28 cellular contexts compared by ENCODE assay signal in the genomic region with DNA sequence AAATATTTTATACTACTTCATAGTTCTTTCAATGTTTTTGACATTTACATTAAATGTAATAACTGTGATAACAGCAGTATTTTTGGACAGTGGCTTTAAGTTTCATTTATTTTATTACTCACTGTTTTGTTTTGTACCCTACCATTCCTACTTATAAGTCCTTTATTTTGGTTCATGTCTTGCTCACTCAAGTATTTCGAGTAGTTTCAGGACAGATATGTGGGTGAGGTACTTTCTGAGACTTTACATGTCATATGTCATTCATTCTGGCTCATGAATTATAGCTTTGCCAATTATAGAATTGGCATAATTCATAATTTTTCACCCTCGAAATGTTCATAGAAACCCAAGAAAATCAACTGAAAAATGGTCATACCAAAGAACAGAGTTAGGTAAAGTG. TPM values are rescaled to one million over a fixed set of nuclear protein-coding genes. Genes with fewer than 3 reads are reported as not detected.
A peak's percentile ranks its signal among the peaks of the same experiment; 100 is the strongest.
DNase-seq lines count a peak whose midpoint lies in the region; ATAC-seq and TF ChIP-seq lines count a peak whose summit lies in the region.
"Had no signal": no experiment of that assay in that cellular context is flagged by ENCODE, and none has a peak within 500 bp of the region (broad histone marks: within the 10 kb centered on the region; RNA-seq: fewer than 3 reads in every experiment).

No MANE protein-coding gene starts in this region.

- peaks cover 2% of the 10 kb centered on the region for H3K36me3 Mint-ChIP-seq in chondrocyte (ENCODE audit: low read depth)
- H3K36me3 Mint-ChIP-seq in natural killer cell = no peaks in the 10 kb centered on the region
- H3K36me3 Mint-ChIP-seq: mesothelial cell of epicardium had no signal

- H3K4me1 Mint-ChIP-seq in chondrocyte (ENCODE audit: low read depth) (peaks cover 23% of the 10 kb centered on the region), natural killer cell (peaks cover 39 to 48% of the 10 kb centered on the region in 2 donors)
- H3K4me1 Mint-ChIP-seq: endodermal cell, mesothelial cell of epicardium had no signal

- H3K4me1 ChIP-seq in effector memory CD4-positive, alpha-beta T cell (ENCODE audit: control insufficient read depth, insufficient read depth, low read length, poor library complexity, severe bottlenecking) = no peaks in the 10 kb centered on the region
- H3K4me1 ChIP-seq: parathyroid adenoma, right atrium auricular region had no signal

- TF ChIP-seq CTCF in GM12865 (IDR thresholded peaks at IDR 0.05; ENCODE audit: insufficient read depth, low read depth, low read length, missing control alignments) (no peak), chondrocyte (IDR thresholded peaks at IDR 0.05) (no peak), natural killer cell (IDR thresholded peaks at IDR 0.05) (no peak)

- H3K9me3 ChIP-seq in effector memory CD4-positive, alpha-beta T cell (ENCODE audit: control insufficient read depth, low read length) = no peaks in the 10 kb centered on the region

- no peak overlapping the region for H3K4me3 ChIP-seq in GM12865 (ENCODE audit: low read depth, low read length)
- H3K4me3 ChIP-seq in effector memory CD4-positive, alpha-beta T cell (ENCODE audit: insufficient read depth, low read depth, low read length, poor library complexity, severe bottlenecking) = no peak overlapping the region
- H3K4me3 ChIP-seq: BLaER1 treated with 17β-estradiol and CSF1 and Interleukin-3, amounts not matched to agents 10 nM and 100 nM; right atrium auricular region; upper lobe of left lung had no signal

- H3K4me3 Mint-ChIP-seq in chondrocyte (ENCODE audit: unreplicated experiment) = no peak overlapping the region
- no peak overlapping the region for H3K4me3 Mint-ChIP-seq in natural killer cell
- H3K4me3 Mint-ChIP-seq: activated CD4-positive, alpha-beta T cell treated with anti-CD3 and anti-CD28 coated beads, Interleukin-2, amount 10 ng/mL, durations not matched to agents 7 days and 5 days; activated CD8-positive, alpha-beta memory T cell treated with anti-CD3 and anti-CD28 coated beads, Interleukin-2, amount 10 ng/mL, durations not matched to agents 7 days and 5 days; endodermal cell; mesothelial cell of epicardium; natural killer cell treated with Interleukin-12 subunit alpha and Interleukin-12 subunit beta and Interleukin-15 and Interleukin-18, amount 100 ng/mL, for 72 hours had no signal

- no peaks in the 10 kb centered on the region for H3K27me3 ChIP-seq in effector memory CD4-positive, alpha-beta T cell (replicated peaks; ENCODE audit: control insufficient read depth, insufficient read depth, low read length, poor library complexity, severe bottlenecking)
- H3K27me3 ChIP-seq: BLaER1 treated with 17β-estradiol and CSF1 and Interleukin-3, amounts not matched to agents 10 nM and 100 nM; right atrium auricular region; upper lobe of left lung had no signal

- H3K27ac Mint-ChIP-seq in chondrocyte (ENCODE audit: unreplicated experiment) (peak overlapping the region; percentile 23), natural killer cell (no peak overlapping the region)
- H3K27ac Mint-ChIP-seq: activated CD4-positive, alpha-beta T cell treated with anti-CD3 and anti-CD28 coated beads, Interleukin-2, amount 10 ng/mL, durations not matched to agents 7 days and 5 days; activated CD8-positive, alpha-beta memory T cell treated with anti-CD3 and anti-CD28 coated beads, Interleukin-2, amount 10 ng/mL, durations not matched to agents 7 days and 5 days; endodermal cell; mesothelial cell of epicardium had no signal

- H3K36me3 ChIP-seq in effector memory CD4-positive, alpha-beta T cell (ENCODE audit: control insufficient read depth, insufficient read depth, low read length) = peaks cover 18% of the 10 kb centered on the region
- H3K36me3 ChIP-seq: right atrium auricular region, upper lobe of left lung had no signal

- H3K27me3 Mint-ChIP-seq in chondrocyte (ENCODE audit: low read depth) (no peaks in the 10 kb centered on the region), natural killer cell (ENCODE audit: low read depth in 2 of 2) (no peaks in the 10 kb centered on the region)
- H3K27me3 Mint-ChIP-seq: activated CD4-positive, alpha-beta T cell treated with anti-CD3 and anti-CD28 coated beads, Interleukin-2, amount 10 ng/mL, durations not matched to agents 7 days and 5 days; activated CD8-positive, alpha-beta memory T cell treated with anti-CD3 and anti-CD28 coated beads, Interleukin-2, amount 10 ng/mL, durations not matched to agents 7 days and 5 days; natural killer cell treated with Interleukin-12 subunit alpha and Interleukin-12 subunit beta and Interleukin-15 and Interleukin-18, amount 100 ng/mL, for 72 hours had no signal

- ATAC-seq in GM18511 (IDR thresholded peaks at IDR 0.05; ENCODE audit: unreplicated experiment) = peak; percentile 56
- peak; percentile 31 for ATAC-seq in HG02798 (IDR thresholded peaks at IDR 0.05; ENCODE audit: poor library complexity, unreplicated experiment)
- no peak for ATAC-seq in natural killer cell
- ATAC-seq in GM19328 (IDR thresholded peaks at IDR 0.05; ENCODE audit: unreplicated experiment) = no peak
- ATAC-seq: activated CD8-positive, alpha-beta memory T cell treated with anti-CD3 and anti-CD28 coated beads, Interleukin-2, amount 10 ng/mL, durations not matched to agents 7 days and 5 days; esophagus mucosa; natural killer cell treated with Interleukin-12 subunit alpha and Interleukin-12 subunit beta and Interleukin-15 and Interleukin-18, amount 100 ng/mL, for 72 hours; PC-3 had no signal

- H3K9me3 Mint-ChIP-seq in chondrocyte (ENCODE audit: low read depth) (peaks cover 14% of the 10 kb centered on the region), natural killer cell (no peaks in the 10 kb centered on the region)
- H3K9me3 Mint-ChIP-seq: natural killer cell treated with Interleukin-12 subunit alpha and Interleukin-12 subunit beta and Interleukin-15 and Interleukin-18, amount 100 ng/mL, for 72 hours had no signal

- DNase-seq in GM12865 (ENCODE audit: low read depth) (peak; percentile 79), chondrocyte (ENCODE audit: low spot score) (no peak), natural killer cell (no peak)
- no peak for DNase-seq in effector memory CD4-positive, alpha-beta T cell
- DNase-seq: activated CD4-positive, alpha-beta T cell treated with anti-CD3 and anti-CD28 coated beads, Interleukin-2, amount 10 ng/mL, durations not matched to agents 7 days and 5 days; activated CD8-positive, alpha-beta memory T cell treated with anti-CD3 and anti-CD28 coated beads, Interleukin-2, amount 10 ng/mL, durations not matched to agents 7 days and 5 days; caudate nucleus; endodermal cell; foreskin fibroblast; head of caudate nucleus; kidney; MV-4-11; NCI-H446; PC-3; Right ventricle myocardium superior; stimulated activated CD4-positive, alpha-beta T cell treated with anti-CD3 and anti-CD28 coated beads, Interleukin-2, amount 100 ng/mL, for 24 hours; substantia nigra; upper lobe of left lung had no signal

- H3K27ac ChIP-seq in effector memory CD4-positive, alpha-beta T cell (ENCODE audit: insufficient read depth, low read length, poor library complexity, severe bottlenecking) = no peak overlapping the region
- H3K27ac ChIP-seq: parathyroid adenoma had no signal

- intact Hi-C loops in natural killer cell (cut with micrococcal nuclease) = no loop called here

RNA-seq across cellular contexts. Expression of gene PIK3R5, which starts 44.4 kb away (rescaled TPM):
- total RNA-seq in chondrocyte (0.08 TPM in 1 of 3 replicates, not detected in the others), natural killer cell (100 to 1,000 TPM; 254 to 364 (median 348) TPM)
- total RNA-seq: LHCN-M2, PC-3 had no signal

RNA-seq across cellular contexts. Expression of gene PIK3R6, which starts 53.7 kb away (rescaled TPM):
- total RNA-seq in chondrocyte = not detected in 3 replicates
- total RNA-seq in natural killer cell = 1 to 10 TPM in 2 of 3 donors, under 1 TPM in 1; 0.84 to 6.3 (median 1.4) TPM
- total RNA-seq: LHCN-M2, mesothelial cell of epicardium, PC-3 had no signal

Comparison
In these comparisons a context has a peak if more than half of its experiments do, and no peak if none do; other contexts are left out.
1. ATAC-seq: peak in GM18511 (single experiment) and HG02798 (single experiment); none in natural killer cell (0 of 3) and GM19328 (single experiment).
2. RNA of gene PIK3R5, which starts 44.4 kb away (total RNA-seq): 254 to 364 TPM in natural killer cell; 0.08 TPM in chondrocyte; every median in the first group is over 100 times any median in the second.